In genomic region chr1:194102607-194103006, GRCh38 we compare ENCODE assay signal across 11 cellular contexts.
A peak's percentile ranks its signal among the peaks of the same experiment; 100 is the strongest.
DNase-seq lines count a peak whose midpoint lies in the region; ATAC-seq and TF ChIP-seq lines count a peak whose summit lies in the region.
"Had no signal": no experiment of that assay in that cellular context is flagged by ENCODE, and none has a peak within 500 bp of the region (broad histone marks: within the 10 kb centered on the region; RNA-seq: fewer than 3 reads in every experiment).

No MANE protein-coding gene starts in this region.

- H3K79me2 ChIP-seq in Loucy (ENCODE audit: insufficient read depth, low read length), result no peaks in the 10 kb centered on the region

- H3K9me2 ChIP-seq in Loucy (replicated peaks; ENCODE audit: low read depth, low read length), result no peaks in the 10 kb centered on the region

- H3K4me3 Mint-ChIP-seq in WTC11, result no peak overlapping the region
- no peak overlapping the region for H3K4me3 Mint-ChIP-seq in CD4-positive, alpha-beta T cell
- H3K4me3 Mint-ChIP-seq: activated naive CD8-positive, alpha-beta T cell treated with anti-CD3 and anti-CD28 coated beads for 36 hours had no signal

- no peaks in the 10 kb centered on the region for H3K27me3 ChIP-seq in Loucy (ENCODE audit: insufficient read depth, low read length, poor library complexity, severe bottlenecking)
- no peaks in the 10 kb centered on the region for H3K27me3 ChIP-seq in CD4-positive, alpha-beta T cell (ENCODE audit: control insufficient read depth, insufficient read depth, low read length)

- no peak overlapping the region for H2AFZ ChIP-seq in Loucy (ENCODE audit: low read length)

- no peaks in the 10 kb centered on the region for H3K9me3 ChIP-seq in Loucy (ENCODE audit: insufficient read depth, low read depth, low read length)
- H3K9me3 ChIP-seq in CD4-positive, alpha-beta T cell (ENCODE audit: control insufficient read depth, low read length), result no peaks in the 10 kb centered on the region

- H4K20me1 ChIP-seq in Loucy (ENCODE audit: insufficient read depth, low read length, poor library complexity, severe bottlenecking), result no peaks in the 10 kb centered on the region

- CTCF ChIA-PET in WTC11 (lab: Charles Lee), result interaction anchor here (0.7 to 1.2 kb wide), 6 partner anchors 12 to 707 kb away, joined by 3 to 4 read pairs (median 3); no protein-coding TSS in a partner anchor
- CTCF ChIA-PET in CD4-positive, alpha-beta T cell (lab: Charles Lee), result no interaction called here

- H3K4me2 ChIP-seq in Loucy (ENCODE audit: low read depth, low read length, poor library complexity, severe bottlenecking), result no peak overlapping the region

- H3K27me3 Mint-ChIP-seq in WTC11 (ENCODE audit: low read depth), result no peaks in the 10 kb centered on the region
- H3K27me3 Mint-ChIP-seq in CD4-positive, alpha-beta T cell, result no peaks in the 10 kb centered on the region
- H3K27me3 Mint-ChIP-seq: activated naive CD8-positive, alpha-beta T cell treated with anti-CD3 and anti-CD28 coated beads for 36 hours had no signal

- peak; percentile 22; the same call in 1 of the 2 replicates for TF ChIP-seq CTCF in GM12874 (IDR thresholded peaks at IDR 0.05; ENCODE audit: insufficient read depth, low read depth, low read length)
- peak; percentile 50 for TF ChIP-seq CTCF in Loucy (conservative IDR thresholded peaks at IDR 0.05; ENCODE audit: low read length)
- TF ChIP-seq CTCF in WTC11 (IDR thresholded peaks at IDR 0.05), result no peak
- TF ChIP-seq CTCF in CD4-positive, alpha-beta T cell (IDR thresholded peaks at IDR 0.05), result no peak

- H3K4me3 ChIP-seq in Loucy (ENCODE audit: low read length, poor library complexity, severe bottlenecking), result no peak overlapping the region

- intact Hi-C loops in CD4-positive, alpha-beta T cell (cut with DNase I, micrococcal nuclease), result no loop called here

- no peaks in the 10 kb centered on the region for H3F3A ChIP-seq in Loucy (ENCODE audit: low read depth)

- no peaks in the 10 kb centered on the region for H3K4me1 Mint-ChIP-seq in WTC11
- peaks cover 9% of the 10 kb centered on the region for H3K4me1 Mint-ChIP-seq in CD4-positive, alpha-beta T cell (ENCODE audit: low read depth)
- H3K4me1 Mint-ChIP-seq: activated naive CD8-positive, alpha-beta T cell treated with anti-CD3 and anti-CD28 coated beads for 36 hours had no signal

- no peaks in the 10 kb centered on the region for H3K36me3 ChIP-seq in Loucy (ENCODE audit: insufficient read depth, low read length)

- no peak overlapping the region for H3K27ac ChIP-seq in CD4-positive, alpha-beta T cell (ENCODE audit: low read depth, low read length)

- POLR2A ChIA-PET in WTC11 (lab: Charles Lee), result no interaction called here
- POLR2A ChIA-PET in CD4-positive, alpha-beta T cell (lab: Charles Lee), result interaction anchor here (0.6 kb wide), 1 partner anchor 1052 kb away, joined by 3 read pairs; no protein-coding TSS in a partner anchor

- ATAC-seq in WTC11 (peak; percentile 92), GM18858 (IDR thresholded peaks at IDR 0.05; ENCODE audit: unreplicated experiment) (no peak), HG02973 (IDR thresholded peaks at IDR 0.05; ENCODE audit: unreplicated experiment) (no peak)
- no peak for ATAC-seq in CD4-positive, alpha-beta T cell (ENCODE audit: poor library complexity)

- no peak overlapping the region for H3K27ac Mint-ChIP-seq in WTC11
- H3K27ac Mint-ChIP-seq in CD4-positive, alpha-beta T cell, result no peak overlapping the region
- H3K27ac Mint-ChIP-seq: activated naive CD8-positive, alpha-beta T cell treated with anti-CD3 and anti-CD28 coated beads for 36 hours had no signal

- no peaks in the 10 kb centered on the region for H3K36me3 Mint-ChIP-seq in WTC11
- no peaks in the 10 kb centered on the region for H3K36me3 Mint-ChIP-seq in CD4-positive, alpha-beta T cell (ENCODE audit: low read depth)
- H3K36me3 Mint-ChIP-seq: activated naive CD8-positive, alpha-beta T cell treated with anti-CD3 and anti-CD28 coated beads for 36 hours had no signal

- H3K4me1 ChIP-seq in Loucy (ENCODE audit: insufficient read depth, low read length, poor library complexity, severe bottlenecking), result no peaks in the 10 kb centered on the region

- H3K9ac ChIP-seq in Loucy (ENCODE audit: low read depth, low read length, poor library complexity, severe bottlenecking), result no peak overlapping the region

- DNase-seq in WTC11 (ENCODE audit: low spot score), result no peak
- peak; percentile 18 for DNase-seq in myocyte (ENCODE audit: low read depth)
- no peak for DNase-seq in CD4-positive, alpha-beta T cell
- DNase-seq: activated CD4-positive, alpha-beta T cell treated with anti-CD3 and anti-CD28 coated beads, Interleukin-2, amount 50 U/mL, for 4 hours; activated naive CD8-positive, alpha-beta T cell treated with anti-CD3 and anti-CD28 coated beads for 36 hours; stimulated activated CD4-positive, alpha-beta T cell treated with anti-CD3 and anti-CD28 coated beads, Interleukin-2, amount 100 ng/mL, for 24 hours; stimulated activated naive CD4-positive, alpha-beta T cell had no signal

- H3K9me3 Mint-ChIP-seq in WTC11, result no peaks in the 10 kb centered on the region
- no peaks in the 10 kb centered on the region for H3K9me3 Mint-ChIP-seq in CD4-positive, alpha-beta T cell

TF ChIP-seq in WTC11, 78 proteins besides CTCF, POLR2A, EP300 and RAD21 (continues in another document):
- TF ChIP-seq PRDM15 (CRISPR knock-in tag; IDR thresholded peaks at IDR 0.05) (no peak), NFE2L1 (CRISPR knock-in tag; IDR thresholded peaks at IDR 0.05) (no peak), ETV6 (CRISPR knock-in tag; IDR thresholded peaks at IDR 0.05) (no peak), ZNF532 (CRISPR knock-in tag; IDR thresholded peaks at IDR 0.05; ENCODE audit: borderline replicate concordance) (no peak)

Comparison
In these comparisons a context has a peak if more than half of its experiments do, and no peak if none do; other contexts are left out.
1. CTCF ChIP-seq: peak in GM12874 (single experiment) and Loucy (single experiment); none in WTC11 (single experiment) and CD4-positive, alpha-beta T cell (single experiment).